Comparison of ENCODE assay signal across 8 cellular contexts in the genomic region with DNA sequence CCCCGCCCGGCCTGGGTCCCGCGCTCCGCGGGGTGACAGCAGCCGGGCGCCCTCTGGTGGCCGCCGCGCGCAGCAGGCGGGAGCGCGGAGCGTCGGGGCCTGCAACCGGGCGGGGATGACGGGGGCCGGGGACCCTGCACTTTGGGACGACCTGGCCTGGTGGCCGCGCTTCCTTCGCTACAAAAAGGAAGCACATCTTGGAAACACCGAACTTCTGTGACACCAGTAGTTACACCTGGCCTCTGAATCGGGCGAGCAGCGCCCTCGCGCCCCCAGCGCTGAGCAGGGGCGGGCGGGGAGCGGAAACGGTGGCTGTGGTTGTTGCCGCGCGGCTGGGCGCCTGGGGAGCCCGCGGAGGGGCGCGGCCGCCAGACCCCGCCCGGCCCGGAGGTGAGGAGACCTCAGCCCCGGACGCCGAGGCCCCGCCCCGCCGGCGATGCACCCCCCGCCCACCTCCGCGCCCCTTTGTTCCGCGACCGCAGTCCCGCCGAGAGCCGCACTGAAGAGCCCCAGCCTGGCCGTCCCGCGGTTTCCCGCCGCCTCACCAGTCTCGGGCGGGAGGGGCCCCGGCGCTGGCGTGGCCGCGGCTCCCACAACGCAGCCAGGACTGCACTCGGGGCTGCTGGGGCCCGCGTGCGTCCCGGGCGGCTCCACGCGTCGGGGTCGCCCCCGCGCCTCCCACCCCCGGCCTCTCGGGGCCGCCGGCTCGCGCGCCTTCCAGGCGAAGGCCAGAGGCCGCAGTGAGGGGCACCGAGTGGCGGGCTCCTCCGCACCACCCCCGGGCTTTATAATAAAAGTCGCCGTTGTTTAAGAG. TPM values are rescaled to one million over a fixed set of nuclear protein-coding genes. Genes with fewer than 3 reads are reported as not detected.
A peak's percentile ranks its signal among the peaks of the same experiment; 100 is the strongest.
DNase-seq lines count a peak whose midpoint lies in the region; ATAC-seq and TF ChIP-seq lines count a peak whose summit lies in the region.

No MANE protein-coding gene starts in this region.

- ATAC-seq in HG02642 (IDR thresholded peaks at IDR 0.05; ENCODE audit: poor library complexity, unreplicated experiment) = peak; percentile 71

- H3K9me3 Mint-ChIP-seq in brain = peaks cover 0 to 3% (median 0%) of the 10 kb centered on the region in 5 experiments

- no peak overlapping the region for H3K27ac Mint-ChIP-seq in brain

- H3K4me1 Mint-ChIP-seq in brain = peaks cover 30% of the 10 kb centered on the region

- peak overlapping the region; percentile 74 to 85 (median 80) for H3K4me3 Mint-ChIP-seq in brain

- peaks cover 15% of the 10 kb centered on the region for H3K27me3 Mint-ChIP-seq in brain

- DNase-seq in NCI-H1417 (lab: John Stamatoyannopoulos, UW) (peak; percentile 62 to 95 (median 93)), NCI-H1417 treated with DMSO at 0.1 percent for 48 hours (lab: John Stamatoyannopoulos, UW) (no peak), NCI-H1105 (lab: John Stamatoyannopoulos, UW) (peak; percentile 49), T1000 (lab: John Stamatoyannopoulos, UW) (peak; percentile 21), inferior parietal cortex (ENCODE audit: extremely low spot score) (peak; percentile 63)
- peak; percentile 45 to 63 for DNase-seq in stimulated activated CD4-positive, alpha-beta T cell treated with anti-CD3 and anti-CD28 coated beads, Interleukin-1b, Interleukin-23, amount 100 ng/mL, for 1 hour (ENCODE audit: low read depth in 2 of 2)

- no peaks in the 10 kb centered on the region for H3K36me3 Mint-ChIP-seq in brain

- peak; percentile 74 to 87 for TF ChIP-seq CTCF in brain (conservative IDR thresholded peaks at IDR 0.05)

RNA-seq across cellular contexts. Expression of gene H3-3A, which starts 59.3 kb away (rescaled TPM):
- polyA plus RNA-seq in brain (ENCODE audit: insufficient read depth, low read depth, low replicate concordance) = 1,542 TPM
